ENCODE assay signal across 2 cellular contexts in genomic region chr10:97683556-97684357, GRCh38.
TF ChIP-seq lines count a peak whose summit lies in the region.

No MANE protein-coding gene starts in this region.

TF ChIP-seq in GM23338, 12 proteins besides CTCF, POLR2A, EP300 and RAD21:
- TF ChIP-seq JUNB (IDR thresholded peaks at IDR 0.05; ENCODE audit: unreplicated experiment) (no peak), NANOG (IDR thresholded peaks at IDR 0.05; ENCODE audit: borderline replicate concordance) (no peak), STAT1 (IDR thresholded peaks at IDR 0.05; ENCODE audit: unreplicated experiment) (no peak), REST (IDR thresholded peaks at IDR 0.05; ENCODE audit: unreplicated experiment) (no peak), ZNF462 (CRISPR knock-in tag; IDR thresholded peaks at IDR 0.05) (no peak), EZH2phosphoT487 (IDR thresholded peaks at IDR 0.05; ENCODE audit: unreplicated experiment) (no peak), CREB1 (CRISPR knock-in tag; IDR thresholded peaks at IDR 0.05; ENCODE audit: low read depth) (no peak), POLR2AphosphoS5 (IDR thresholded peaks at IDR 0.05; ENCODE audit: low read depth) (no peak), EZH2 (IDR thresholded peaks at IDR 0.05; ENCODE audit: low read depth, unreplicated experiment) (no peak), ZNF114 (CRISPR knock-in tag; IDR thresholded peaks at IDR 0.05) (no peak), ETS1 (IDR thresholded peaks at IDR 0.05) (no peak), ZNF331 (CRISPR knock-in tag; IDR thresholded peaks at IDR 0.05; ENCODE audit: low read depth) (no peak)

TF ChIP-seq in SK-N-SH, 30 proteins besides CTCF, POLR2A, EP300 and RAD21:
- TF ChIP-seq RFX5 (IDR thresholded peaks at IDR 0.05; ENCODE audit: low read length) (no peak), MAX (IDR thresholded peaks at IDR 0.05; ENCODE audit: low read depth) (no peak), USF2 (IDR thresholded peaks at IDR 0.05; ENCODE audit: borderline replicate concordance, low read depth, low read length) (no peak), PBX3 (IDR thresholded peaks at IDR 0.05) (no peak), ELF1 (IDR thresholded peaks at IDR 0.05) (no peak), RXRA (IDR thresholded peaks at IDR 0.05; ENCODE audit: borderline replicate concordance, low read depth) (no peak), FOXM1 (IDR thresholded peaks at IDR 0.05; ENCODE audit: low read depth) (no peak), YY1 (IDR thresholded peaks at IDR 0.05; ENCODE audit: low read depth) (no peak), IRF3 (IDR thresholded peaks at IDR 0.05; ENCODE audit: low read depth, low read length) (no peak), EZH2phosphoT487 (IDR thresholded peaks at IDR 0.05; ENCODE audit: borderline replicate concordance, low read depth) (no peak), JUND (IDR thresholded peaks at IDR 0.05) (no peak), REST (IDR thresholded peaks at IDR 0.05; ENCODE audit: low read depth, low read length) (no peak), TEAD4 (IDR thresholded peaks at IDR 0.05; ENCODE audit: borderline replicate concordance, insufficient read depth) (no peak), TCF12 (IDR thresholded peaks at IDR 0.05) (no peak), GABPA (IDR thresholded peaks at IDR 0.05; ENCODE audit: low read depth) (no peak), NFIC (IDR thresholded peaks at IDR 0.05; ENCODE audit: borderline replicate concordance) (no peak)
TF ChIP-seq in SK-N-SH: peak in this region for 0.
